Comparison of ENCODE assay signal across 12 cellular contexts in the genomic region with DNA sequence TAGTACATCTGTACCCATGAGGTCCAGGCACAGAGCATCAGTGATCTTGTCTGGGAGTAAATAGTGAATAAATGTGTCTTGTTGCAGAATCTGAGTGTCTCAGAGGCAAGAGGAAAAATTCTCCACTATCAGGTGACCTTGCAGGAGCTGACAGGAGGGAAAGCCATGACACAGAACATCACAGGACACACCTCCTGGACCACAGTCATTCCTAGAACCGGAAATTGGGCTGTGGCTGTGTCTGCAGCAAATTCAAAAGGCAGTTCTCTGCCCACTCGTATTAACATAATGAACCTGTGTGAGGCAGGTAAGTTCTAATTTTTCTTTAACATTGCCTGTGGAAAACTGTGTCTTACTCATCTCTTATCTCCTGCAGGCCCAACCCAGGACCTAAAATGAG. TPM values are rescaled to one million over a fixed set of nuclear protein-coding genes. Genes with fewer than 3 reads are reported as not detected.
DNase-seq lines count a peak whose midpoint lies in the region; ATAC-seq, FAIRE-seq and TF ChIP-seq lines count a peak whose summit lies in the region.
"Had no signal": no experiment of that assay in that cellular context is flagged by ENCODE, and none has a peak within 500 bp of the region (broad histone marks: within the 10 kb centered on the region; RNA-seq: fewer than 3 reads in every experiment).

No MANE protein-coding gene starts in this region.

- no peak overlapping the region for H3K14ac ChIP-seq in H1 (ENCODE audit: insufficient read length)

- POLR2A ChIA-PET in H1 (lab: Charles Lee; ENCODE audit: partially characterized antibody), result interaction anchor here (0.8 to 6.7 kb wide), 3 partner anchors 20 to 78 kb away, joined by 4 to 33 read pairs (median 25); a partner anchor contains a TSS

- H2AFZ ChIP-seq in H1 (ENCODE audit: low read length), result no peak overlapping the region

- H3K9ac ChIP-seq in H1 (replicated peaks in 1 of 4; ENCODE audit: extremely low read depth in 1 of 4, low read depth in 3 of 4, low read length in 3 of 4), result no peak overlapping the region

- no peak overlapping the region for H2BK5ac ChIP-seq in H1 (ENCODE audit: low read depth, low read length)

- no peak overlapping the region for H3K18ac ChIP-seq in H1 (ENCODE audit: extremely low read depth, low read length)

- H3K56ac ChIP-seq in H1 (replicated peaks; ENCODE audit: insufficient read length, low read depth, low read length), result no peak overlapping the region

- H3K23me2 ChIP-seq in H1 (ENCODE audit: low read depth, low read length), result no peaks in the 10 kb centered on the region

- H3K4me2 ChIP-seq in H1 (ENCODE audit: insufficient read depth in 1 of 2, low read depth in 2 of 2, low read length in 2 of 2), result no peak overlapping the region

- peak overlapping the region; percentile 5 for H3K27ac Mint-ChIP-seq in activated CD8-positive, alpha-beta memory T cell treated with anti-CD3 and anti-CD28 coated beads, Interleukin-2, amount 10 ng/mL, durations not matched to agents 7 days and 5 days

- no peak overlapping the region for H4K5ac ChIP-seq in H1 (ENCODE audit: insufficient read length, low read depth, low read length)

- H3K36me3 Mint-ChIP-seq in activated CD8-positive, alpha-beta memory T cell treated with anti-CD3 and anti-CD28 coated beads, Interleukin-2, amount 10 ng/mL, durations not matched to agents 7 days and 5 days, result peaks cover 28% of the 10 kb centered on the region

- no peak overlapping the region for H4K8ac ChIP-seq in H1 (ENCODE audit: extremely low read depth, insufficient read depth, low read length)

- H3K4me1 ChIP-seq in H1 (replicated peaks in 1 of 4; ENCODE audit: control insufficient read depth in 3 of 4, insufficient read depth in 4 of 4, low read length in 3 of 4), result peaks cover 0 to 4% (median 3%) of the 10 kb centered on the region in 4 experiments; a peak in 1 of 7 replicates

- H3K4me3 Mint-ChIP-seq in activated CD8-positive, alpha-beta memory T cell treated with anti-CD3 and anti-CD28 coated beads, Interleukin-2, amount 10 ng/mL, durations not matched to agents 7 days and 5 days, result no peak overlapping the region

- no peak overlapping the region for H2AK5ac ChIP-seq in H1 (ENCODE audit: low read depth, low read length)

- H3K79me1 ChIP-seq in H1 (ENCODE audit: low read depth, low read length), result no peaks in the 10 kb centered on the region

- peaks cover 4% of the 10 kb centered on the region for H3K9me3 Mint-ChIP-seq in activated CD8-positive, alpha-beta memory T cell treated with anti-CD3 and anti-CD28 coated beads, Interleukin-2, amount 10 ng/mL, durations not matched to agents 7 days and 5 days (ENCODE audit: low read depth)

- no peak overlapping the region for H3K4me3 ChIP-seq in H1 (ENCODE audit: extremely low read depth in 1 of 4, insufficient read depth in 2 of 4, low read depth in 3 of 4, low read length in 4 of 4)
- H3K4me3 ChIP-seq: esophagus muscularis mucosa, SK-N-MC had no signal

- WGBS in H1 (ENCODE audit: extremely low coverage in 1 of 2, insufficient coverage in 1 of 2, insufficient read length in 1 of 2, insufficient replicate concordance in 2 of 2, low coverage in 1 of 2, low lambda C conversion rate in 2 of 2, missing lambda C conversion rate in 1 of 2), 2 experiments, result 80% methylated on average over 2 of the region's 2 CpGs; no CpG with 5 or more reads in 1 of the 2 experiments

- peak; percentile 91 for ATAC-seq in activated CD8-positive, alpha-beta memory T cell treated with anti-CD3 and anti-CD28 coated beads, Interleukin-2, amount 10 ng/mL, durations not matched to agents 7 days and 5 days
- peak; percentile 85 for ATAC-seq in GM21717 (IDR thresholded peaks at IDR 0.05; ENCODE audit: unreplicated experiment)
- peak; percentile 84 for ATAC-seq in HG03378 (IDR thresholded peaks at IDR 0.05; ENCODE audit: unreplicated experiment)

- no peaks in the 10 kb centered on the region for H3K27me3 Mint-ChIP-seq in activated CD8-positive, alpha-beta memory T cell treated with anti-CD3 and anti-CD28 coated beads, Interleukin-2, amount 10 ng/mL, durations not matched to agents 7 days and 5 days

- no peaks in the 10 kb centered on the region for H4K20me1 ChIP-seq in H1 (replicated peaks in 1 of 2; ENCODE audit: control insufficient read depth in 1 of 2, insufficient read depth in 2 of 2, low read length in 2 of 2)

- H3K4me1 Mint-ChIP-seq in activated CD8-positive, alpha-beta memory T cell treated with anti-CD3 and anti-CD28 coated beads, Interleukin-2, amount 10 ng/mL, durations not matched to agents 7 days and 5 days, result peaks cover 22% of the 10 kb centered on the region

- no peak overlapping the region for H2BK12ac ChIP-seq in H1 (ENCODE audit: low read depth, low read length)

- DNase-seq in activated CD8-positive, alpha-beta memory T cell treated with anti-CD3 and anti-CD28 coated beads, Interleukin-2, amount 10 ng/mL, durations not matched to agents 7 days and 5 days, result peak; percentile 84
- no peak for DNase-seq in activated CD8-positive, alpha-beta memory T cell treated with anti-CD3 and anti-CD28 coated beads for 24 hours
- DNase-seq in H1 (ENCODE audit: low read depth in 1 of 2, low spot score in 2 of 2) (no peak), hepatic stellate cell (ENCODE audit: low spot score) (no peak), anterior cingulate cortex (lab: John Stamatoyannopoulos, UW) (no peak), G401 (ENCODE audit: low spot score) (no peak)
- DNase-seq: NCI-H1105 treated with DMSO at 0.1 percent for 48 hours had no signal

- no peak for TF ChIP-seq RAD21 in H1 (IDR thresholded peaks at IDR 0.05 in 1 of 2, conservative IDR thresholded peaks at IDR 0.05 in 1 of 2; ENCODE audit: low read depth in 2 of 2, low read length in 2 of 2)

- no peak overlapping the region for H2BK15ac ChIP-seq in H1 (ENCODE audit: low read length)

- H3K27ac ChIP-seq in H1 (ENCODE audit: low read depth, low read length), result no peak overlapping the region
- H3K27ac ChIP-seq: esophagus muscularis mucosa had no signal

- H4K91ac ChIP-seq in H1 (replicated peaks; ENCODE audit: insufficient read length, low read length), result no peak overlapping the region

- no peaks in the 10 kb centered on the region for H3K9me3 ChIP-seq in H1 (ENCODE audit: insufficient read depth in 2 of 2, low read depth in 1 of 2, low read length in 1 of 2)
- H3K9me3 ChIP-seq: esophagus muscularis mucosa had no signal

- no peak overlapping the region for H3K23ac ChIP-seq in H1 (ENCODE audit: insufficient read length)

- no peak for TF ChIP-seq POLR2A in H1 (IDR thresholded peaks at IDR 0.05; ENCODE audit: control extremely low read depth in 1 of 2, low read depth in 2 of 2, low read length in 2 of 2)

- H3K79me2 ChIP-seq in H1 (ENCODE audit: control insufficient read depth in 1 of 2, insufficient read depth in 2 of 2, low read length in 2 of 2), result no peaks in the 10 kb centered on the region

- no peak overlapping the region for H2BK20ac ChIP-seq in H1 (ENCODE audit: low read length)

- H3K36me3 ChIP-seq in H1 (ENCODE audit: control insufficient read depth in 2 of 4, insufficient read depth in 4 of 4, low read length in 3 of 4), result no peaks in the 10 kb centered on the region
- H3K36me3 ChIP-seq: esophagus muscularis mucosa had no signal

- no peak for FAIRE-seq in H1 (lab: Jason Lieb, UNC)

- no peak overlapping the region for H2BK120ac ChIP-seq in H1 (replicated peaks; ENCODE audit: low read depth, low read length)

- CTCF ChIA-PET in activated CD8-positive, alpha-beta memory T cell treated with anti-CD3 and anti-CD28 coated beads, Interleukin-2, amount 10 ng/mL, durations not matched to agents 7 days and 5 days (lab: Charles Lee), result interaction anchor here (0.8 to 2.4 kb wide), 8 partner anchors 12 to 150 kb away, joined by 3 to 7 read pairs (median 4); no protein-coding TSS in a partner anchor
- CTCF ChIA-PET in H1 (lab: Charles Lee; ENCODE audit: partially characterized antibody), result interaction anchor here (0.8 to 9.9 kb wide), 7 partner anchors 38 to 154 kb away, joined by 3 to 93 read pairs (median 4); no protein-coding TSS in a partner anchor

- H3K4ac ChIP-seq in H1 (replicated peaks; ENCODE audit: insufficient read length, low read depth, low read length), result peak overlapping the region; percentile 71

- in situ Hi-C loops in G401 (cut with HindIII; ENCODE audit: low sequenced_read_pairs), result no loop called here

- H3K27me3 ChIP-seq in H1 (replicated peaks in 1 of 4; ENCODE audit: control insufficient read depth in 3 of 4, extremely low read depth in 1 of 4, insufficient read depth in 3 of 4, low read length in 3 of 4), result no peaks in the 10 kb centered on the region
- H3K27me3 ChIP-seq: esophagus muscularis mucosa had no signal

- TF ChIP-seq CTCF in H1 (IDR thresholded peaks at IDR 0.05; ENCODE audit: control extremely low read depth in 1 of 3, insufficient read depth in 1 of 3, low read depth in 1 of 3, low read length in 3 of 3), result no peak

- no peak for TF ChIP-seq EP300 in H1 (IDR thresholded peaks at IDR 0.05; ENCODE audit: borderline replicate concordance in 1 of 2, low read depth in 2 of 2, low read length in 2 of 2)

TF ChIP-seq in H1, 55 proteins besides CTCF, POLR2A, EP300 and RAD21 (continues in another document):
- no peak for TF ChIP-seq KDM4A (IDR thresholded peaks at IDR 0.05; ENCODE audit: low read depth, low read length, severe bottlenecking)
- no peak for TF ChIP-seq YY1 (IDR thresholded peaks at IDR 0.05; ENCODE audit: low read depth, low read length)
- no peak for TF ChIP-seq POU5F1 (IDR thresholded peaks at IDR 0.05; ENCODE audit: low read depth, low read length)
- no peak for TF ChIP-seq CBX8 (IDR thresholded peaks at IDR 0.05; ENCODE audit: borderline replicate concordance, low read depth, low read length)
- TF ChIP-seq HDAC6 (IDR thresholded peaks at IDR 0.05; ENCODE audit: low read depth, low read length), result no peak
- TF ChIP-seq, protein P1, sequence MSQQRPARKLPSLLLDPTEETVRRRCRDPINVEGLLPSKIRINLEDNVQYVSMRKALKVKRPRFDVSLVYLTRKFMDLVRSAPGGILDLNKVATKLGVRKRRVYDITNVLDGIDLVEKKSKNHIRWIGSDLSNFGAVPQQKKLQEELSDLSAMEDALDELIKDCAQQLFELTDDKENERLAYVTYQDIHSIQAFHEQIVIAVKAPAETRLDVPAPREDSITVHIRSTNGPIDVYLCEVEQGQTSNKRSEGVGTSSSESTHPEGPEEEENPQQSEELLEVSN (IDR thresholded peaks at IDR 0.05), result no peak

RNA-seq across cellular contexts. Expression of a gene that starts 43.1 kb away (rescaled TPM):
- total RNA-seq in activated CD8-positive, alpha-beta memory T cell treated with anti-CD3 and anti-CD28 coated beads, Interleukin-2, amount 10 ng/mL, durations not matched to agents 7 days and 5 days, result 10 to 100 TPM; 23.8 to 54.0 TPM
- 0.88 and 1.4 TPM in 2 replicates for total RNA-seq in H1 (2021; fragmentation: NEBNext Ultra II Directional; extraction: Animal tissue kit (Norgen Biotek cat#: 25700))
- polyA plus RNA-seq in H1 (2011; rRNA removed), result 0.71 and 1.4 TPM in 2 replicates
- polyA plus RNA-seq in H1 (2011; cell fraction: cytosol; rRNA removed), result 1.1 TPM
- polyA plus RNA-seq in H1 (2011; cell fraction: nucleus; rRNA removed), result 1.1 TPM
- 0.79 to 2.2 TPM (median 1.3 TPM) in 4 replicates for polyA plus RNA-seq in H1 (2012, experiment 1 of 2)
- polyA plus RNA-seq in H1 (2012, experiment 2 of 2), result 0.28 TPM
- 0.91 TPM for polyA plus RNA-seq in H1 (2013, experiment 1 of 2)
- polyA plus RNA-seq in H1 (2013, experiment 2 of 2), result 0.96 TPM
- 2.5 and 4.8 TPM in 2 replicates for polyA minus RNA-seq in H1 (2011; rRNA and poly(A)+ RNA removed)
- 0.88 TPM for polyA minus RNA-seq in H1 (2011; cell fraction: cytosol; rRNA and poly(A)+ RNA removed)
- 4.0 TPM for polyA minus RNA-seq in H1 (2011; cell fraction: nucleus; rRNA and poly(A)+ RNA removed)
- total RNA-seq in G401 (2014; rRNA removed; shearing (Covaris generic)), result not detected in 2 replicates
- polyA plus RNA-seq: AG04450 had no signal

Comparison
In these comparisons a context has a peak if more than half of its experiments do, and no peak if none do; other contexts are left out.
1. RNA of a gene that starts 43.1 kb away (total RNA-seq): 23.8 to 54.0 TPM in activated CD8-positive, alpha-beta memory T cell treated with anti-CD3 and anti-CD28 coated beads, Interleukin-2, amount 10 ng/mL, durations not matched to agents 7 days and 5 days; 0.88 to 1.4 TPM in H1 and not detected in G401; every median in the first group is over 10 times any median in the second.
2. Peak in every context shown above with its lines, with median percentiles within 50 percentile points of each other: ATAC-seq.